In genomic region chr2:106339156-106339555, GRCh38 we compare ENCODE assay signal across 17 cellular contexts.
DNase-seq lines count a peak whose midpoint lies in the region; ATAC-seq and TF ChIP-seq lines count a peak whose summit lies in the region.
"Had no signal": no experiment of that assay in that cellular context is flagged by ENCODE, and none has a peak within 500 bp of the region (broad histone marks: within the 10 kb centered on the region; RNA-seq: fewer than 3 reads in every experiment).

No MANE protein-coding gene starts in this region.

- peak overlapping the region; percentile 53 to 91 (median 86) for H3K27ac Mint-ChIP-seq in nephron
- H3K27ac Mint-ChIP-seq in stimulated activated naive B cell treated with anti-CD40 and anti-IgM and Interleukin-4, amounts not matched to agents 10 μg/mL and 1 μg/mL and 100 μg/mL, for 72 hours = no peak overlapping the region
- H3K27ac Mint-ChIP-seq: CD8-positive, alpha-beta memory T cell had no signal

- H4K20me1 ChIP-seq in SK-N-SH (ENCODE audit: insufficient read depth) = no peaks in the 10 kb centered on the region
- H4K20me1 ChIP-seq: BLaER1 had no signal

- ATAC-seq in stimulated activated naive B cell treated with anti-CD40 and anti-IgM and Interleukin-4, amounts not matched to agents 10 μg/mL and 1 μg/mL and 100 μg/mL, for 72 hours (replicated peaks) = no peak
- ATAC-seq in HG02973 (IDR thresholded peaks at IDR 0.05; ENCODE audit: unreplicated experiment) = no peak
- ATAC-seq in HG03280 (IDR thresholded peaks at IDR 0.05; ENCODE audit: unreplicated experiment) = no peak
- ATAC-seq: HCT116 had no signal

- TF ChIP-seq RAD21 in SK-N-SH (IDR thresholded peaks at IDR 0.05; ENCODE audit: low read length) = no peak

- H3K79me2 ChIP-seq in SK-N-SH (ENCODE audit: insufficient read depth) = no peaks in the 10 kb centered on the region

- CTCF ChIA-PET in SK-N-SH (lab: Yijun Ruan, JAX) = no interaction called here

- intact Hi-C loops in esophagus muscularis mucosa (cut with DNase I) = no loop called here

- no peak overlapping the region for H3K9ac ChIP-seq in SK-N-SH
- H3K9ac ChIP-seq: BLaER1, GM23248 had no signal

- no peak overlapping the region for H2AFZ ChIP-seq in SK-N-SH (ENCODE audit: low read depth)
- H2AFZ ChIP-seq: GM23248 had no signal

- H3K36me3 Mint-ChIP-seq in nephron (ENCODE audit: low read depth) = no peaks in the 10 kb centered on the region
- no peaks in the 10 kb centered on the region for H3K36me3 Mint-ChIP-seq in stimulated activated naive B cell treated with anti-CD40 and anti-IgM and Interleukin-4, amounts not matched to agents 10 μg/mL and 1 μg/mL and 100 μg/mL, for 72 hours
- H3K36me3 Mint-ChIP-seq: CD8-positive, alpha-beta memory T cell had no signal

- WGBS in SK-N-SH (ENCODE audit: low lambda C conversion rate) = 29% methylated on average over 7 of the region's 7 CpGs
- WGBS in esophagus muscularis mucosa = 90% methylated on average over 7 of the region's 7 CpGs

- no peak for TF ChIP-seq POLR2A in esophagus muscularis mucosa (IDR thresholded peaks at IDR 0.05; ENCODE audit: low read depth)

- TF ChIP-seq CTCF in SK-N-SH (IDR thresholded peaks at IDR 0.05) (no peak), esophagus muscularis mucosa (IDR thresholded peaks at IDR 0.05) (no peak), nephron (IDR thresholded peaks at IDR 0.05; ENCODE audit: unreplicated experiment in 3 of 3) (no peak)

- H3K27ac ChIP-seq in KOPT-K1 (ENCODE audit: low read depth, low read length, poor library complexity, severe bottlenecking) (peak overlapping the region; percentile 42), SK-N-SH (ENCODE audit: low read depth in 2 of 2, low read length in 1 of 2) (peak overlapping the region in 1 of 2 experiments; percentile 56; a peak in 1 of 4 replicates), esophagus muscularis mucosa (replicated peaks in 1 of 4) (no peak overlapping the region)
- H3K27ac ChIP-seq: BLaER1, GM23248 had no signal

- no peaks in the 10 kb centered on the region for H3K9me3 ChIP-seq in KOPT-K1 (ENCODE audit: insufficient read depth, low read length, poor library complexity, severe bottlenecking)
- H3K9me3 ChIP-seq in SK-N-SH = no peaks in the 10 kb centered on the region
- H3K9me3 ChIP-seq in esophagus muscularis mucosa = no peaks in the 10 kb centered on the region
- H3K9me3 ChIP-seq: BLaER1, Caco-2 had no signal

- H3K4me1 ChIP-seq in SK-N-SH (ENCODE audit: control insufficient read depth in 1 of 2, insufficient read depth in 2 of 2, low read depth in 1 of 2, low read length in 1 of 2) (peaks cover 0 to 12% of the 10 kb centered on the region in 2 experiments; a peak in 2 of 4 replicates), esophagus muscularis mucosa (peaks cover 0 to 11% (median under 1%) of the 10 kb centered on the region in 4 donors)
- H3K4me1 ChIP-seq: BLaER1, Caco-2 had no signal

- no peaks in the 10 kb centered on the region for H3K36me3 ChIP-seq in KOPT-K1 (ENCODE audit: insufficient read depth, low read length)
- H3K36me3 ChIP-seq in SK-N-SH (replicated peaks in 1 of 2; ENCODE audit: control insufficient read depth in 1 of 2, insufficient read depth in 2 of 2, low read length in 1 of 2) = no peaks in the 10 kb centered on the region
- H3K36me3 ChIP-seq in esophagus muscularis mucosa = no peaks in the 10 kb centered on the region
- H3K36me3 ChIP-seq: BLaER1 had no signal

- no peak overlapping the region for H3K4me2 ChIP-seq in SK-N-SH
- H3K4me2 ChIP-seq: BLaER1 had no signal

- TF ChIP-seq EP300 in SK-N-SH (IDR thresholded peaks at IDR 0.05; ENCODE audit: borderline replicate concordance in 1 of 2, low read depth in 1 of 2, low read length in 1 of 2) (peak in 1 of 2 experiments; percentile 49; a peak in 1 of 4 replicates), esophagus muscularis mucosa (IDR thresholded peaks at IDR 0.05) (no peak)

- H3K4me1 Mint-ChIP-seq in nephron = peaks cover 46% of the 10 kb centered on the region
- H3K4me1 Mint-ChIP-seq in stimulated activated naive B cell treated with anti-CD40 and anti-IgM and Interleukin-4, amounts not matched to agents 10 μg/mL and 1 μg/mL and 100 μg/mL, for 72 hours = no peaks in the 10 kb centered on the region
- H3K4me1 Mint-ChIP-seq: CD8-positive, alpha-beta memory T cell had no signal

- H3K4me3 ChIP-seq in SK-N-SH (ENCODE audit: low read depth in 2 of 2, low read length in 1 of 2) (no peak overlapping the region), esophagus muscularis mucosa (no peak overlapping the region)
- H3K4me3 ChIP-seq: BLaER1, GM23248 had no signal

- H3K4me3 Mint-ChIP-seq in nephron = peak overlapping the region in 1 of 3 experiments; percentile 47
- no peak overlapping the region for H3K4me3 Mint-ChIP-seq in stimulated activated naive B cell treated with anti-CD40 and anti-IgM and Interleukin-4, amounts not matched to agents 10 μg/mL and 1 μg/mL and 100 μg/mL, for 72 hours
- H3K4me3 Mint-ChIP-seq: CD8-positive, alpha-beta memory T cell had no signal

- H3K9me3 Mint-ChIP-seq in nephron = no peaks in the 10 kb centered on the region
- H3K9me3 Mint-ChIP-seq in stimulated activated naive B cell treated with anti-CD40 and anti-IgM and Interleukin-4, amounts not matched to agents 10 μg/mL and 1 μg/mL and 100 μg/mL, for 72 hours = no peaks in the 10 kb centered on the region
- H3K9me3 Mint-ChIP-seq: CD8-positive, alpha-beta memory T cell had no signal

- H3K27me3 ChIP-seq in SK-N-SH (ENCODE audit: insufficient read depth) (no peaks in the 10 kb centered on the region), esophagus muscularis mucosa (no peaks in the 10 kb centered on the region)
- H3K27me3 ChIP-seq: BLaER1 had no signal

- POLR2A ChIA-PET in SK-N-SH (lab: Yijun Ruan, JAX) = no interaction called here

- no peaks in the 10 kb centered on the region for H3K9me2 ChIP-seq in SK-N-SH

- H3K27me3 Mint-ChIP-seq in nephron (ENCODE audit: low read depth) = peaks cover 4% of the 10 kb centered on the region
- H3K27me3 Mint-ChIP-seq in stimulated activated naive B cell treated with anti-CD40 and anti-IgM and Interleukin-4, amounts not matched to agents 10 μg/mL and 1 μg/mL and 100 μg/mL, for 72 hours = no peaks in the 10 kb centered on the region

- DNase-seq in SK-N-SH (peak; percentile 70), esophagus muscularis mucosa (ENCODE audit: extremely low spot score) (peak; percentile 86), NCI-H1105 treated with DMSO at 0.1 percent for 48 hours (lab: John Stamatoyannopoulos, UW) (no peak)
- no peak for DNase-seq in stimulated activated naive B cell treated with anti-CD40 and anti-IgM and Interleukin-4, amounts not matched to agents 10 μg/mL and 1 μg/mL and 100 μg/mL, for 72 hours
- DNase-seq: 8988T; AML-193; Caco-2; CD8-positive, alpha-beta memory T cell; DMS53; GF-D8; GM23248 had no signal

- no peaks in the 10 kb centered on the region for H3F3A ChIP-seq in SK-N-SH (replicated peaks; ENCODE audit: insufficient read depth)

TF ChIP-seq in SK-N-SH, 30 proteins besides CTCF, POLR2A, EP300 and RAD21:
- TF ChIP-seq CHD2 (IDR thresholded peaks at IDR 0.05; ENCODE audit: low read length, partially characterized antibody) (peak; percentile 43), MXI1 (IDR thresholded peaks at IDR 0.05; ENCODE audit: low read depth, low read length) (0 out of 2 replicates have a peak, but pooled peaks have one; percentile 31), MAX (IDR thresholded peaks at IDR 0.05; ENCODE audit: low read depth) (no peak), RCOR1 (IDR thresholded peaks at IDR 0.05; ENCODE audit: low read length) (peak; percentile 40; the same call in 1 of the 2 replicates)
TF ChIP-seq in SK-N-SH: peak in this region for 3.

Comparison
In these comparisons a context has a peak if more than half of its experiments do, and no peak if none do; other contexts are left out.
1. DNase-seq: peak in SK-N-SH (single experiment) and esophagus muscularis mucosa (single experiment); none in stimulated activated naive B cell treated with anti-CD40 and anti-IgM and Interleukin-4, amounts not matched to agents 10 μg/mL and 1 μg/mL and 100 μg/mL, for 72 hours (single experiment) and NCI-H1105 treated with DMSO at 0.1 percent for 48 hours (single experiment).